ENCODE assay signal across 1 cellular context in the genomic region with DNA sequence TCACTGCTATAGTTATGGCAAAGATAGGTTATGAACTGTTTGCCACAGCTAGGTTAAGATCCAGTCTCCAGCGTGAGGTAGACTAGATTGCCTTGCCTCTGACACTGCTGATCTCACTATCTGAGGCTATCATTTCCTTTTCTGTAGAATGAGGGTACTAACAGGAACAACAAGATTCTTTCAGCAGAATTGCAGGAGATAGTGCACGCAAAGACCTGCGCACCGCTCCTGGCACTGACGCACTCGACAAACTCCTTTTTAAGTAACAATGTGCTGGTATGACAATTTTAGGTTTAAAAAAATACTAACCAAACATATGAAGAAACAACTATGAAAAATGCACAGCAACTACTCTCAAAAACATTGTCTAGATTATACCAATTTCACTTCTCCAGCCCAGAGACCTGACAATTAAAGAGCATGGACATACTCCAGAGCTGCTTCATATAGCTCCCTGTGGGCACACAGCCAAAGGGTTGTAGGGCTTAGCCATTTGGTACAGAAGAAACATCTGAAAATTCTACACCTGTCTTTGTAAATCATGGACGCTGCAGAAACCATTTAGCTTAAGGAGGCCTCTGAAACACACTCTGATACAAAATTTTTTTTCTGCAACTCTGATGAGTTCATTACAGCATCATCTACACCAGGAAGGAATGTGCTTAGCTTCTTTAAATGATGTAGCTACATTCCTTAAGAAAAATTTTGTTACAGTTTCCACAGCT.
A peak's percentile ranks its signal among the peaks of the same experiment; 100 is the strongest.
TF ChIP-seq lines count a peak whose summit lies in the region.

No MANE protein-coding gene starts in this region.

TF ChIP-seq in SK-N-SH, 30 proteins besides CTCF, POLR2A, EP300 and RAD21 (continued from another document):
- TF ChIP-seq CHD2 (IDR thresholded peaks at IDR 0.05; ENCODE audit: low read length, partially characterized antibody) = peak; percentile 64
- TF ChIP-seq JUND (IDR thresholded peaks at IDR 0.05) = no peak
- TF ChIP-seq RCOR1 (IDR thresholded peaks at IDR 0.05; ENCODE audit: low read length) = peak; percentile 47; the same call in 1 of the 2 replicates
- no peak for TF ChIP-seq GABPA (IDR thresholded peaks at IDR 0.05; ENCODE audit: low read depth)
- peak; percentile 67 for TF ChIP-seq NFIC (IDR thresholded peaks at IDR 0.05; ENCODE audit: borderline replicate concordance)
- TF ChIP-seq YY1 (IDR thresholded peaks at IDR 0.05; ENCODE audit: low read depth) = no peak
- no peak for TF ChIP-seq SMC3 (IDR thresholded peaks at IDR 0.05; ENCODE audit: low read depth, low read length)
TF ChIP-seq in SK-N-SH: peak in this region for 5.
